ENCODE assay signal across 8 cellular contexts in the genomic region with DNA sequence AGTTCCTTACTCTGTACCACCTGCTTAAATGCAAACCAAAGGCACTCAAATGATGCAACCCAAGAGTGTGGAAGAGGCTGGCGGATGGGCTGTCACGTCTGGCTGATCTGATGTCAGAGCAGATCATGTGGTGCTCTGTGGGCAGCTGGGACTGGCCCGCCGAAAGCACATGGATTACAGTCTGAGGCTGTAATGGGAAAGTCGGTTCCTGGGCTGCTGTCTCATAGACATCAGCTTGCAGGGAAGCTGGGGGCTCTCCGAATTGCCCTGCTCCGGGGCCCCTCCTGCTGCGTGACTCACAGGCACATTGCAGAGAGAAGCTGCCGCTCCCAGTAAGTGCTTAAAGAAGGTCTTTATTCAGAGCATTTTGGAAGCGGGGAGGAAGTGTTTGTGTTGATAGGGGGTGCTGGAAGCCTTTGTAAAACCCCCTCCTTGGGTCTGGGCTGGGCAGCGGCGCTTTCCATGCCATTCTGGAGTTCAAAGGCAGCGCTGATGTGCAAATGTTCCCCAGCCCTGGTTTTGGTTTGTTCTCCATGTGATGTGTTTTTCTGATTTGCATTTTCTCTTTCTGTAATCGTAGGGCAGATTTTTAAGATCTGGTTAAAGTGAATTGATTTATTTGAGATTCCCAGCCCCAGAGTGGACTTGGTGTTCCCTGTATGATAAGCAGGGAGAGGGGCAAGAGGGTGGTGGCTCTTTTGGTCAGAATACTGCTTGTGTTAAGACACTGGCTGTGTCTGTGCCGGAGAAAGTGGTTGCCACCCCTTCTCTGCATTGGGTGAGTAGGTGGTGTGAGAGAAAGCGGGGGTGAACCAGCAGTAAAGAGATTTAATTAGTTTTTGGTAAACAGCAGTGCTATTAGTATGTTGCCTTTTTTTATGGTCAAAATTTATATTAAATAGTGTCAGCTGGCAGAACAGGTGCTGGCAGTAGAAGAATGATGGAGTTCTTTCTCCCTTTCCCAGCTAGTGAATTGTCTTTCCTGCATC.
DNase-seq lines count a peak whose midpoint lies in the region; ATAC-seq and TF ChIP-seq lines count a peak whose summit lies in the region.

No MANE protein-coding gene starts in this region.

- H3K4me1 ChIP-seq in CD4-positive, alpha-beta memory T cell (ENCODE audit: insufficient read depth, low read length): no peaks in the 10 kb centered on the region
- no peaks in the 10 kb centered on the region for H3K4me1 ChIP-seq in transverse colon

- ATAC-seq in GM19035 (IDR thresholded peaks at IDR 0.05; ENCODE audit: unreplicated experiment): peak; percentile 93
- ATAC-seq in HG03108 (IDR thresholded peaks at IDR 0.05; ENCODE audit: unreplicated experiment): peak; percentile 95

- no peak overlapping the region for H3K27ac ChIP-seq in CD4-positive, alpha-beta memory T cell (ENCODE audit: low read depth, low read length)
- H3K27ac ChIP-seq in transverse colon: peak overlapping the region; percentile 15 to 77 (median 53)

- no peak for TF ChIP-seq POLR2A in transverse colon (IDR thresholded peaks at IDR 0.05)

- peaks cover 14 to 23% of the 10 kb centered on the region in 2 donors for H3K27me3 Mint-ChIP-seq in CD4-positive, alpha-beta memory T cell
- no peaks in the 10 kb centered on the region for H3K27me3 Mint-ChIP-seq in nephron (ENCODE audit: low read depth)

- no peak overlapping the region for H3K4me3 ChIP-seq in CD4-positive, alpha-beta memory T cell (ENCODE audit: low read length in 2 of 2)
- H3K4me3 ChIP-seq in fibroblast of the aortic adventitia (ENCODE audit: low read depth, low read length) (peak overlapping the region; percentile 71), transverse colon (peak overlapping the region; percentile 15 to 44 (median 21))

- no peaks in the 10 kb centered on the region for H3K27me3 ChIP-seq in CD4-positive, alpha-beta memory T cell (ENCODE audit: insufficient read depth, low read length)
- no peaks in the 10 kb centered on the region for H3K27me3 ChIP-seq in transverse colon

- intact Hi-C loops in CD4-positive, alpha-beta memory T cell (cut with micrococcal nuclease): no loop called here
- intact Hi-C loops in transverse colon (cut with DNase I; ENCODE audit: low total_unique reads): no loop called here

- peaks cover 0 to 2% (median 0%) of the 10 kb centered on the region in 8 donors for H3K9me3 Mint-ChIP-seq in CD4-positive, alpha-beta memory T cell
- no peaks in the 10 kb centered on the region for H3K9me3 Mint-ChIP-seq in nephron

- POLR2A ChIA-PET in CD4-positive, alpha-beta memory T cell (lab: Charles Lee; ENCODE audit: partially characterized antibody): no interaction called here

- peak overlapping the region in 7 of 8 donors; percentile 7 to 62 (median 53) for H3K4me3 Mint-ChIP-seq in CD4-positive, alpha-beta memory T cell
- H3K4me3 Mint-ChIP-seq in nephron: peak overlapping the region; percentile 86 to 89 (median 88)

- CTCF ChIA-PET in CD4-positive, alpha-beta memory T cell (lab: Charles Lee; ENCODE audit: partially characterized antibody): no interaction called here

- WGBS in transverse colon (ENCODE audit: low coverage in 1 of 2), 2 donors: 0 to 5% methylated on average over 9 to 16 of the region's 16 CpGs

- H3K9me3 ChIP-seq in CD4-positive, alpha-beta memory T cell (ENCODE audit: control insufficient read depth in 1 of 2, low read length in 2 of 2): no peaks in the 10 kb centered on the region
- H3K9me3 ChIP-seq in transverse colon: no peaks in the 10 kb centered on the region

- in situ Hi-C loops in transverse colon (cut with MboI; ENCODE audit: low pct_ligation_motif_present in 1 of 4, low pct_unique_long_range_greater_than_20kb in 1 of 4, low sequenced_read_pairs in 3 of 4): no loop called here

- no peak for DNase-seq in CD4-positive, alpha-beta memory T cell
- DNase-seq in NCI-H345 (lab: John Stamatoyannopoulos, UW): peak; percentile 52
- peak; percentile 70 for DNase-seq in activated CD8-positive, alpha-beta memory T cell treated with anti-CD3 and anti-CD28 coated beads, Interleukin-2, amount 50 U/mL, for 48 hours
- peak; percentile 85 for DNase-seq in fibroblast of the aortic adventitia (ENCODE audit: low read depth)
- DNase-seq in transverse colon: peak; percentile 27

- H3K4me1 Mint-ChIP-seq in CD4-positive, alpha-beta memory T cell: peaks cover 4 to 10% (median 9%) of the 10 kb centered on the region in 4 donors
- H3K4me1 Mint-ChIP-seq in nephron: peaks cover 32% of the 10 kb centered on the region

- H3K36me3 Mint-ChIP-seq in CD4-positive, alpha-beta memory T cell: no peaks in the 10 kb centered on the region
- no peaks in the 10 kb centered on the region for H3K36me3 Mint-ChIP-seq in nephron (ENCODE audit: low read depth)

- TF ChIP-seq EP300 in transverse colon (IDR thresholded peaks at IDR 0.05; ENCODE audit: low read depth): no peak

- H3K36me3 ChIP-seq in CD4-positive, alpha-beta memory T cell (ENCODE audit: insufficient read depth, low read length): no peaks in the 10 kb centered on the region
- H3K36me3 ChIP-seq in transverse colon: no peaks in the 10 kb centered on the region

- TF ChIP-seq CTCF in fibroblast of the aortic adventitia (IDR thresholded peaks at IDR 0.05; ENCODE audit: insufficient read depth, low read length) (no peak), nephron (IDR thresholded peaks at IDR 0.05; ENCODE audit: unreplicated experiment in 3 of 3) (no peak), transverse colon (IDR thresholded peaks at IDR 0.05) (no peak)

- H3K27ac Mint-ChIP-seq in CD4-positive, alpha-beta memory T cell: peak overlapping the region in 1 of 7 donors; percentile 36
- peak overlapping the region; percentile 53 to 81 (median 75) for H3K27ac Mint-ChIP-seq in nephron

Comparison
In these comparisons a context has a peak if more than half of its experiments do, and no peak if none do; other contexts are left out.
1. DNase-seq: peak in NCI-H345 (single experiment), activated CD8-positive, alpha-beta memory T cell treated with anti-CD3 and anti-CD28 coated beads, Interleukin-2, amount 50 U/mL, for 48 hours (single experiment), fibroblast of the aortic adventitia (single experiment) and transverse colon (single experiment); none in CD4-positive, alpha-beta memory T cell (0 of 5).
2. H3K4me3 ChIP-seq: peak in fibroblast of the aortic adventitia (single experiment) and transverse colon (4 of 4); none in CD4-positive, alpha-beta memory T cell (0 of 2).